Comparison of ENCODE assay signal across 8 cellular contexts in the genomic region with DNA sequence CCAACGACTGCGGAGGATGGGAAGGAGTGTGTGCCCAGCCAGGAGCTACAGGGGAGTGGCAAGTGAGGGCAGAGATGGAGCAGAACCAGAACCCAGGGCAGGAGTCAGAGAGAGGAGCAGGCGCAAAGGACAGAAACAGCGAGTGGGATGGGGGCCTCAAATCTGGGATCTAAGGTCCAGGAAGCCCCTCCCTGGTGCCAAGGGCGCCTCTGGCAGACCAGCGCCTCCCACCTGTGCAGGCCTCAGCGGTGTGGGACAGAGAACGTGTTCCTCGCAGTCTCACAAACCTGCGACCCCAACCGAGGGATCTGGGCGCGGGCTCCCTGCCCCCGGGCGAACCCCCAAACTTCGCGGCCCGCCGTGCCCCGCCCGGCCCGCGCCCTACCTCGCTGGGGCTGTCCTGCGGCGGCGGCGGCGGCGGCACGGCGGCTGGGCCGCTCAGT. TPM values are rescaled to one million over a fixed set of nuclear protein-coding genes. Genes with fewer than 3 reads are reported as not detected.
DNase-seq lines count a peak whose midpoint lies in the region; ATAC-seq and TF ChIP-seq lines count a peak whose summit lies in the region.

No MANE protein-coding gene starts in this region.

- H3K4me3 ChIP-seq in AG10803 (ENCODE audit: low read length) (peak overlapping the region; percentile 84), iPS-11a (ENCODE audit: low read depth, low read length) (peak overlapping the region; percentile 28)

- H3K27me3 Mint-ChIP-seq in activated T-helper 1 cell treated with anti-CD3 and anti-CD28 coated beads, Interleukin-12 subunit alpha, Interleukin-12 subunit beta, Interleukin-2, Interleukin-4 antibody, amounts not matched to agents 30 ng/mL and 10 ng/mL and 1 ng/mL, durations not matched to agents 14 hours and 24 hours and 36 hours (ENCODE audit: insufficient read depth) = peaks cover 4% of the 10 kb centered on the region

- ATAC-seq in GM21737 (IDR thresholded peaks at IDR 0.05; ENCODE audit: unreplicated experiment) (peak; percentile 11), HG02970 (IDR thresholded peaks at IDR 0.05; ENCODE audit: low FRiP score, unreplicated experiment) (no peak)
- ATAC-seq in stimulated activated effector memory CD8-positive, alpha-beta T cell treated with anti-CD3 and anti-CD28 coated beads, Interleukin-12 subunit alpha, Interleukin-12 subunit beta, amount 100 ng/mL, for 72 hours = peak; percentile 75

- peaks cover 7% of the 10 kb centered on the region for H3K36me3 Mint-ChIP-seq in activated T-helper 1 cell treated with anti-CD3 and anti-CD28 coated beads, Interleukin-12 subunit alpha, Interleukin-12 subunit beta, Interleukin-2, Interleukin-4 antibody, amounts not matched to agents 30 ng/mL and 10 ng/mL and 1 ng/mL, durations not matched to agents 14 hours and 24 hours and 36 hours (ENCODE audit: low read depth)
- peaks cover 6% of the 10 kb centered on the region for H3K36me3 Mint-ChIP-seq in stimulated activated effector memory CD8-positive, alpha-beta T cell treated with anti-CD3 and anti-CD28 coated beads, Interleukin-12 subunit alpha, Interleukin-12 subunit beta, amount 100 ng/mL, for 72 hours

- no peaks in the 10 kb centered on the region for H3K9me3 Mint-ChIP-seq in activated T-helper 1 cell treated with anti-CD3 and anti-CD28 coated beads, Interleukin-12 subunit alpha, Interleukin-12 subunit beta, Interleukin-2, Interleukin-4 antibody, amounts not matched to agents 30 ng/mL and 10 ng/mL and 1 ng/mL, durations not matched to agents 14 hours and 24 hours and 36 hours
- H3K9me3 Mint-ChIP-seq in stimulated activated effector memory CD8-positive, alpha-beta T cell treated with anti-CD3 and anti-CD28 coated beads, Interleukin-12 subunit alpha, Interleukin-12 subunit beta, amount 100 ng/mL, for 72 hours = no peaks in the 10 kb centered on the region

- H3K4me3 Mint-ChIP-seq in activated T-helper 1 cell treated with anti-CD3 and anti-CD28 coated beads, Interleukin-12 subunit alpha, Interleukin-12 subunit beta, Interleukin-2, Interleukin-4 antibody, amounts not matched to agents 30 ng/mL and 10 ng/mL and 1 ng/mL, durations not matched to agents 14 hours and 24 hours and 36 hours = peak overlapping the region; percentile 87
- H3K4me3 Mint-ChIP-seq in stimulated activated effector memory CD8-positive, alpha-beta T cell treated with anti-CD3 and anti-CD28 coated beads, Interleukin-12 subunit alpha, Interleukin-12 subunit beta, amount 100 ng/mL, for 72 hours = peak overlapping the region; percentile 77

- intact Hi-C loops in activated T-helper 1 cell treated with anti-CD3 and anti-CD28 coated beads, Interleukin-12 subunit alpha, Interleukin-12 subunit beta, Interleukin-2, Interleukin-4 antibody, amounts not matched to agents 30 ng/mL and 10 ng/mL and 1 ng/mL, durations not matched to agents 14 hours and 24 hours and 36 hours (cut with micrococcal nuclease) = loop anchor here (1.0 kb wide), 1 partner anchor 25 kb away; a partner anchor contains a TSS

- H3K4me1 Mint-ChIP-seq in activated T-helper 1 cell treated with anti-CD3 and anti-CD28 coated beads, Interleukin-12 subunit alpha, Interleukin-12 subunit beta, Interleukin-2, Interleukin-4 antibody, amounts not matched to agents 30 ng/mL and 10 ng/mL and 1 ng/mL, durations not matched to agents 14 hours and 24 hours and 36 hours (ENCODE audit: low read depth) = peaks cover 6% of the 10 kb centered on the region
- H3K4me1 Mint-ChIP-seq in stimulated activated effector memory CD8-positive, alpha-beta T cell treated with anti-CD3 and anti-CD28 coated beads, Interleukin-12 subunit alpha, Interleukin-12 subunit beta, amount 100 ng/mL, for 72 hours = peaks cover 41% of the 10 kb centered on the region

- DNase-seq in AG10803 (ENCODE audit: low read depth) (no peak), NCI-H510A treated with DMSO at 0.1 percent for 48 hours (lab: John Stamatoyannopoulos, UW) (no peak), AG20443 (ENCODE audit: low spot score) (no peak)
- DNase-seq in activated T-helper 1 cell treated with anti-CD3 and anti-CD28 coated beads, Interleukin-12 subunit alpha, Interleukin-12 subunit beta, Interleukin-2, Interleukin-4 antibody, amounts not matched to agents 30 ng/mL and 10 ng/mL and 1 ng/mL, durations not matched to agents 14 hours and 24 hours and 36 hours (ENCODE audit: low spot score) = no peak
- peak in 1 of 2 donors; percentile 63 for DNase-seq in stimulated activated effector memory CD8-positive, alpha-beta T cell treated with anti-CD3 and anti-CD28 coated beads, Interleukin-12 subunit alpha, Interleukin-12 subunit beta, amount 100 ng/mL, for 72 hours (ENCODE audit: low spot score in 2 of 2)

- no peak for TF ChIP-seq CTCF in AG10803 (conservative IDR thresholded peaks at IDR 0.05; ENCODE audit: low read length)

- peak overlapping the region; percentile 77 for H3K27ac Mint-ChIP-seq in activated T-helper 1 cell treated with anti-CD3 and anti-CD28 coated beads, Interleukin-12 subunit alpha, Interleukin-12 subunit beta, Interleukin-2, Interleukin-4 antibody, amounts not matched to agents 30 ng/mL and 10 ng/mL and 1 ng/mL, durations not matched to agents 14 hours and 24 hours and 36 hours
- peak overlapping the region; percentile 80 for H3K27ac Mint-ChIP-seq in stimulated activated effector memory CD8-positive, alpha-beta T cell treated with anti-CD3 and anti-CD28 coated beads, Interleukin-12 subunit alpha, Interleukin-12 subunit beta, amount 100 ng/mL, for 72 hours

RNA-seq across cellular contexts. Expression of a gene that starts 0.3 kb away (rescaled TPM):
- 14.8 and 18.0 TPM in 2 replicates for total RNA-seq in activated T-helper 1 cell treated with anti-CD3 and anti-CD28 coated beads, Interleukin-12 subunit alpha, Interleukin-12 subunit beta, Interleukin-2, Interleukin-4 antibody, amounts not matched to agents 30 ng/mL and 10 ng/mL and 1 ng/mL, durations not matched to agents 14 hours and 24 hours and 36 hours

RNA-seq across cellular contexts. Expression of a gene that starts 6.9 kb away (rescaled TPM):
- total RNA-seq in activated T-helper 1 cell treated with anti-CD3 and anti-CD28 coated beads, Interleukin-12 subunit alpha, Interleukin-12 subunit beta, Interleukin-2, Interleukin-4 antibody, amounts not matched to agents 30 ng/mL and 10 ng/mL and 1 ng/mL, durations not matched to agents 14 hours and 24 hours and 36 hours = 37.9 and 38.0 TPM in 2 replicates

RNA-seq across cellular contexts. Expression of a gene that starts 7.9 kb away (rescaled TPM):
- 12.8 and 13.3 TPM in 2 replicates for total RNA-seq in activated T-helper 1 cell treated with anti-CD3 and anti-CD28 coated beads, Interleukin-12 subunit alpha, Interleukin-12 subunit beta, Interleukin-2, Interleukin-4 antibody, amounts not matched to agents 30 ng/mL and 10 ng/mL and 1 ng/mL, durations not matched to agents 14 hours and 24 hours and 36 hours

RNA-seq across cellular contexts. Expression of a gene that starts 11.8 kb away (rescaled TPM):
- not detected in 2 replicates for total RNA-seq in activated T-helper 1 cell treated with anti-CD3 and anti-CD28 coated beads, Interleukin-12 subunit alpha, Interleukin-12 subunit beta, Interleukin-2, Interleukin-4 antibody, amounts not matched to agents 30 ng/mL and 10 ng/mL and 1 ng/mL, durations not matched to agents 14 hours and 24 hours and 36 hours

RNA-seq across cellular contexts. Expression of a gene that starts 16.4 kb away (rescaled TPM):
- 58.0 and 58.5 TPM in 2 replicates for total RNA-seq in activated T-helper 1 cell treated with anti-CD3 and anti-CD28 coated beads, Interleukin-12 subunit alpha, Interleukin-12 subunit beta, Interleukin-2, Interleukin-4 antibody, amounts not matched to agents 30 ng/mL and 10 ng/mL and 1 ng/mL, durations not matched to agents 14 hours and 24 hours and 36 hours
